In the genomic region with DNA sequence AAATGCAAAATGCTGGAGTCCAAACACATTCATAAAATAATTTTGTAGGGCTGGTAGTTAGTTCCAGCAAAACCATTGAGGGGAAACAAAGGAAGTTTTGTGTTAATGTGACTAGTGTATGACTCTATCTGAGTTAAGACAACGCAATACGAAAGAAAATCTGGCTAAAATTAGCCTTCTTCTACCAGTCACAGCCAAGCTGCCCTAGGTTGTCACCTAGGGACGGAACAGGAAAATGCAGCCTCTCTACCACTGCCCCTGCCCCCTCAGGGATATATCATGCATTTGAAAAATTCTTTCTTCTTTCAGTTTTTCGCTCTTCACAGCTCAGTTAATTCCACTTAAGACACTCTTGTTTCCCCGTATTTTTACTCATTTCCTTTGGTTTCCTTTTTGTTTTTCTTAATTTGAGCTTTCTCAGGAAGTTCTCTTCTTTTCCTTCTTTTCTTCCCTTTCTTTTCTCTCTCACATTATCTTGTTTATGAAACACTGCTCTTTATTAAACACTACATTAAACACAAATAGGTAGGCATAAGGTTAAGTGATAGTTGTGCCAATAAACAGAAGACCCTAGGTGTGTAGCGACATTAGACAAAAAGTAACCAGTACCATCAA, we compare ENCODE assay signal across 9 cellular contexts. TPM values are rescaled to one million over a fixed set of nuclear protein-coding genes. Genes with fewer than 3 reads are reported as not detected.
DNase-seq lines count a peak whose midpoint lies in the region; ATAC-seq, FAIRE-seq and TF ChIP-seq lines count a peak whose summit lies in the region.
"Had no signal": no experiment of that assay in that cellular context is flagged by ENCODE, and none has a peak within 500 bp of the region (broad histone marks: within the 10 kb centered on the region; RNA-seq: fewer than 3 reads in every experiment).

No MANE protein-coding gene starts in this region.

- no peaks in the 10 kb centered on the region for H3K9me3 ChIP-seq in Panc1 (ENCODE audit: control insufficient read depth, insufficient read depth, low read depth, low read length)
- H3K9me3 ChIP-seq in upper lobe of right lung: no peaks in the 10 kb centered on the region

- H3K27ac ChIP-seq in Panc1 (ENCODE audit: low read length) (no peak overlapping the region), upper lobe of right lung (no peak overlapping the region)

- ATAC-seq in Panc1: peak; percentile 73; the same call in 1 of the 2 replicates
- peak; percentile 58 for ATAC-seq in left ventricle myocardium superior
- peak; percentile 86 for ATAC-seq in upper lobe of right lung

- in situ Hi-C loops in Panc1 (cut with HindIII; ENCODE audit: low pct_unique_long_range_greater_than_20kb, low sequenced_read_pairs): no loop called here

- POLR2A ChIA-PET in Panc1 (lab: Charles Lee): no interaction called here

- DNase-seq in D721Med (ENCODE audit: insufficient read length, low spot score) (no peak), HFF-Myc (ENCODE audit: extremely low read depth, low read depth) (no peak), Panc1 (ENCODE audit: low read depth, low spot score) (peak; percentile 4), left ventricle myocardium superior (no peak), upper lobe of right lung (no peak), GM19238 (ENCODE audit: insufficient read length, low spot score) (no peak), middle frontal gyrus (ENCODE audit: extremely low spot score, low spot score) (no peak), mucosa of gallbladder (ENCODE audit: low spot score) (no peak)

- FAIRE-seq in D721Med (lab: Jason Lieb, UNC): no peak
- FAIRE-seq: endometrium had no signal

- TF ChIP-seq CTCF in D721Med (IDR thresholded peaks at IDR 0.05; ENCODE audit: insufficient read depth, missing control alignments) (peak; percentile 10), HFF-Myc (IDR thresholded peaks at IDR 0.05; ENCODE audit: low read depth, low read length, missing control alignments) (peak; percentile 68), Panc1 (IDR thresholded peaks at IDR 0.05) (peak; percentile 63), upper lobe of right lung (IDR thresholded peaks at IDR 0.05) (peak; percentile 56)

- H3K36me3 ChIP-seq in Panc1 (ENCODE audit: control insufficient read depth, insufficient read depth, low read length): no peaks in the 10 kb centered on the region
- H3K36me3 ChIP-seq in upper lobe of right lung: no peaks in the 10 kb centered on the region

- no peak overlapping the region for H3K4me3 ChIP-seq in HFF-Myc (replicated peaks; ENCODE audit: low read depth, low read length)
- H3K4me3 ChIP-seq in Panc1 (ENCODE audit: low read depth in 2 of 2, low read length in 2 of 2): no peak overlapping the region
- H3K4me3 ChIP-seq in upper lobe of right lung: no peak overlapping the region

- no TSS peak for BruUV-seq in Panc1 (replicated peaks; lab: Mats Ljungman, UMichigan)

- intact Hi-C loops in Panc1 (cut with micrococcal nuclease; ENCODE audit: unreplicated experiment) (no loop called here), left ventricle myocardium superior (cut with micrococcal nuclease) (no loop called here), upper lobe of right lung (cut with DNase I) (no loop called here)

- H3K27me3 ChIP-seq in Panc1 (ENCODE audit: control insufficient read depth, insufficient read depth, low read length) (peaks cover 11% of the 10 kb centered on the region), upper lobe of right lung (no peaks in the 10 kb centered on the region)

- CTCF ChIA-PET in Panc1 (lab: Charles Lee): interaction anchor here (0.8 kb wide), 1 partner anchor 8 kb away, joined by 3 read pairs; no protein-coding TSS in a partner anchor

- H3K4me1 ChIP-seq in Panc1 (ENCODE audit: control insufficient read depth, insufficient read depth, low read length): no peaks in the 10 kb centered on the region
- H3K4me1 ChIP-seq in upper lobe of right lung: no peaks in the 10 kb centered on the region

RNA-seq across cellular contexts. Expression of gene KIRREL3, which starts 30.6 kb away (rescaled TPM):
- 0.36 TPM for total RNA-seq in Panc1 (2021; ENCODE audit: unreplicated experiment)
- polyA plus RNA-seq in Panc1 (2012; ENCODE audit: insufficient read length): 0.82 TPM
- 0.35 TPM for total RNA-seq in left ventricle myocardium superior
- total RNA-seq in upper lobe of right lung: not detected
- 0.66 TPM for total RNA-seq in mucosa of gallbladder

Comparison
In these comparisons a context has a peak if more than half of its experiments do, and no peak if none do; other contexts are left out.
1. CTCF ChIP-seq: peak in every context shown above with its lines; median percentile 68 in HFF-Myc; 63 in Panc1; 56 in upper lobe of right lung; 10 in D721Med.